ENCODE assay signal across 8 cellular contexts in genomic region chr5:143968071-143968878, GRCh38.
DNase-seq lines count a peak whose midpoint lies in the region; ATAC-seq and TF ChIP-seq lines count a peak whose summit lies in the region.

No MANE protein-coding gene starts in this region.

- H3K36me3 ChIP-seq in PC-3 (ENCODE audit: low read depth, low read length) (no peaks in the 10 kb centered on the region; the same call in 1 of the 2 replicates), gastrocnemius medialis (no peaks in the 10 kb centered on the region)

- TF ChIP-seq CTCF in GM12874 (IDR thresholded peaks at IDR 0.05; ENCODE audit: insufficient read depth, low read depth, low read length): peak; percentile 27; the same call in 1 of the 2 replicates
- peak; percentile 74 for TF ChIP-seq CTCF in PC-3 (conservative IDR thresholded peaks at IDR 0.05; ENCODE audit: low read depth, low read length)
- TF ChIP-seq CTCF in fibroblast of the aortic adventitia (IDR thresholded peaks at IDR 0.05; ENCODE audit: insufficient read depth, low read length): peak; percentile 51
- peak in 2 of 5 experiments; percentile 37 to 40 for TF ChIP-seq CTCF in gastrocnemius medialis (IDR thresholded peaks at IDR 0.05 in 4 of 5, conservative IDR thresholded peaks at IDR 0.05 in 1 of 5)

- peak overlapping the region; percentile 51 for H3K27ac ChIP-seq in PC-3 (ENCODE audit: low read length)
- no peak overlapping the region for H3K27ac ChIP-seq in gastrocnemius medialis

- H3K9me3 ChIP-seq in PC-3 (ENCODE audit: low read length) (no peaks in the 10 kb centered on the region), gastrocnemius medialis (no peaks in the 10 kb centered on the region)

- H2AFZ ChIP-seq in PC-3 (ENCODE audit: low read length): no peak overlapping the region

- no peaks in the 10 kb centered on the region for H3K79me2 ChIP-seq in PC-3 (ENCODE audit: low read length)

- peak; percentile 51 for DNase-seq in AG08396 (ENCODE audit: low spot score)
- peak; percentile 76 for DNase-seq in HS-5 (ENCODE audit: low read depth)
- DNase-seq in PC-3: peak; percentile 77
- DNase-seq in fibroblast of the aortic adventitia (ENCODE audit: low read depth): peak; percentile 87
- no peak for DNase-seq in gastrocnemius medialis
- no peak for DNase-seq in activated CD4-positive, CD25-positive, alpha-beta regulatory T cell treated with anti-CD3 and anti-CD28 coated beads, Interleukin-2, amount 50 U/mL, for 72 hours
- DNase-seq in stimulated activated CD8-positive, alpha-beta memory T cell treated with anti-CD3 and anti-CD28 coated beads, Interleukin-4, amount 100 ng/mL, for 48 hours: no peak

- H3K9me2 ChIP-seq in PC-3 (replicated peaks; ENCODE audit: low read length): no peaks in the 10 kb centered on the region

- no peaks in the 10 kb centered on the region for H4K20me1 ChIP-seq in PC-3 (ENCODE audit: low read length)

- peaks cover 5% of the 10 kb centered on the region for H3F3A ChIP-seq in PC-3 (ENCODE audit: low read length, unreplicated experiment)

- intact Hi-C loops in PC-3 (cut with micrococcal nuclease) (loop anchor here (1.0 to 10.0 kb wide), 7 partner anchors 141 to 1043 kb away; no protein-coding TSS in a partner anchor), gastrocnemius medialis (cut with DNase I; ENCODE audit: low total_unique reads) (no loop called here)

- ATAC-seq in PC-3 (peak; percentile 47), gastrocnemius medialis (peak; percentile 33 to 63)

- no TSS peak for BruUV-seq in PC-3 (replicated peaks; lab: Mats Ljungman, UMichigan)

- CTCF ChIA-PET in PC-3 (lab: Charles Lee): interaction anchor here (0.7 to 1.4 kb wide), 5 partner anchors 10 to 175 kb away, joined by 3 to 6 read pairs (median 5); no protein-coding TSS in a partner anchor

- no peaks in the 10 kb centered on the region for H3K27me3 ChIP-seq in PC-3 (ENCODE audit: low read length)
- no peaks in the 10 kb centered on the region for H3K27me3 ChIP-seq in gastrocnemius medialis

- H3K4me3 ChIP-seq in PC-3 (ENCODE audit: low read length) (no peak overlapping the region), fibroblast of the aortic adventitia (ENCODE audit: low read depth, low read length) (no peak overlapping the region), gastrocnemius medialis (no peak overlapping the region)

- peak overlapping the region; percentile 17; the same call in 1 of the 2 replicates for H3K4me2 ChIP-seq in PC-3 (ENCODE audit: low read length)

- TF ChIP-seq POLR2A in gastrocnemius medialis (IDR thresholded peaks at IDR 0.05): no peak

- in situ Hi-C loops in gastrocnemius medialis (cut with MboI; ENCODE audit: low sequenced_read_pairs in 4 of 4): no loop called here

- H3K9ac ChIP-seq in PC-3 (ENCODE audit: low read length): peak overlapping the region; percentile 31; the same call in 1 of the 2 replicates

- peaks cover 37% of the 10 kb centered on the region for H3K4me1 ChIP-seq in PC-3 (ENCODE audit: insufficient read depth, low read length)
- H3K4me1 ChIP-seq in gastrocnemius medialis: no peaks in the 10 kb centered on the region

- POLR2A ChIA-PET in PC-3 (lab: Charles Lee; ENCODE audit: unreplicated experiment): no interaction called here

Comparison
In these comparisons a context has a peak if more than half of its experiments do, and no peak if none do; other contexts are left out.
1. DNase-seq: peak in AG08396 (single experiment), HS-5 (single experiment), PC-3 (single experiment) and fibroblast of the aortic adventitia (single experiment); none in gastrocnemius medialis (0 of 2), activated CD4-positive, CD25-positive, alpha-beta regulatory T cell treated with anti-CD3 and anti-CD28 coated beads, Interleukin-2, amount 50 U/mL, for 72 hours (single experiment) and stimulated activated CD8-positive, alpha-beta memory T cell treated with anti-CD3 and anti-CD28 coated beads, Interleukin-4, amount 100 ng/mL, for 48 hours (single experiment).